ENCODE assay signal across 11 cellular contexts in genomic region chr17:40306395-40306794, GRCh38. TPM values are rescaled to one million over a fixed set of nuclear protein-coding genes. Genes with fewer than 3 reads are reported as not detected.
DNase-seq lines count a peak whose midpoint lies in the region; ATAC-seq and TF ChIP-seq lines count a peak whose summit lies in the region.
"Had no signal": no experiment of that assay in that cellular context is flagged by ENCODE, and none has a peak within 500 bp of the region (broad histone marks: within the 10 kb centered on the region; RNA-seq: fewer than 3 reads in every experiment).

No MANE protein-coding gene starts in this region.

- in situ Hi-C loops in transverse colon (cut with MboI; ENCODE audit: low pct_ligation_motif_present in 1 of 4, low pct_unique_long_range_greater_than_20kb in 1 of 4, low sequenced_read_pairs in 3 of 4) = no loop called here

- WGBS in transverse colon (ENCODE audit: low coverage in 1 of 2), 2 donors = 55% methylated on average over 2 of the region's 2 CpGs; no CpG with 5 or more reads in 1 of the 2 donors

- H3K36me3 ChIP-seq in left lung (no peaks in the 10 kb centered on the region), transverse colon (no peaks in the 10 kb centered on the region)

- no peak for DNase-seq in activated naive CD4-positive, alpha-beta T cell (lab: John Stamatoyannopoulos, UW)
- DNase-seq in WTC11 (ENCODE audit: low spot score) (no peak), left lung (no peak), transverse colon (no peak), NCI-H510A treated with DMSO at 0.1 percent for 48 hours (lab: John Stamatoyannopoulos, UW) (no peak), NCI-H187 treated with DMSO at 0.1 percent for 48 hours (lab: John Stamatoyannopoulos, UW) (no peak), NCI-H2081 (lab: John Stamatoyannopoulos, UW) (no peak)
- DNase-seq: activated B cell treated with CpG ODN at 0.5 μM for 24 hours had no signal

- TF ChIP-seq CTCF in WTC11 (IDR thresholded peaks at IDR 0.05) = no peak
- no peak for TF ChIP-seq CTCF in left lung (IDR thresholded peaks at IDR 0.05)
- TF ChIP-seq CTCF in transverse colon (IDR thresholded peaks at IDR 0.05) = no peak

- ATAC-seq in WTC11 (peak; percentile 2; the same call in 1 of the 2 replicates), left lung (no peak)

- H3K27ac Mint-ChIP-seq in activated naive CD4-positive, alpha-beta T cell treated with anti-CD3 and anti-CD28 coated beads, Interleukin-2, amount 50 U/mL, for 24 hours = peak overlapping the region; percentile 69
- peak overlapping the region; percentile 58 for H3K27ac Mint-ChIP-seq in WTC11
- H3K27ac Mint-ChIP-seq: activated B cell treated with CpG ODN at 0.5 μM for 24 hours, IgD-negative memory B cell had no signal

- H3K36me3 Mint-ChIP-seq in activated naive CD4-positive, alpha-beta T cell treated with anti-CD3 and anti-CD28 coated beads, Interleukin-2, amount 50 U/mL, for 24 hours = no peaks in the 10 kb centered on the region
- peaks cover 26% of the 10 kb centered on the region for H3K36me3 Mint-ChIP-seq in WTC11
- H3K36me3 Mint-ChIP-seq: IgD-negative memory B cell had no signal

- no peaks in the 10 kb centered on the region for H3K27me3 Mint-ChIP-seq in activated naive CD4-positive, alpha-beta T cell treated with anti-CD3 and anti-CD28 coated beads, Interleukin-2, amount 50 U/mL, for 24 hours
- H3K27me3 Mint-ChIP-seq in WTC11 (ENCODE audit: low read depth) = no peaks in the 10 kb centered on the region
- H3K27me3 Mint-ChIP-seq: activated B cell treated with CpG ODN at 0.5 μM for 24 hours, IgD-negative memory B cell had no signal

- TF ChIP-seq EP300 in transverse colon (IDR thresholded peaks at IDR 0.05; ENCODE audit: low read depth) = no peak

- intact Hi-C loops in left lung (cut with DNase I) = loop anchor here (5.0 to 10.0 kb wide), 2 partner anchors 46 to 48 kb away; no protein-coding TSS in a partner anchor
- intact Hi-C loops in transverse colon (cut with DNase I; ENCODE audit: low total_unique reads) = no loop called here

- H3K4me1 ChIP-seq in left lung (peaks cover 63 to 73% of the 10 kb centered on the region in 2 donors), transverse colon (peaks cover 42 to 77% (median 66%) of the 10 kb centered on the region in 4 donors)

- H3K4me3 ChIP-seq in left lung = no peak overlapping the region
- H3K4me3 ChIP-seq in transverse colon = no peak overlapping the region
- H3K4me3 ChIP-seq: lung had no signal

- no peaks in the 10 kb centered on the region for H3K9me3 Mint-ChIP-seq in activated naive CD4-positive, alpha-beta T cell treated with anti-CD3 and anti-CD28 coated beads, Interleukin-2, amount 50 U/mL, for 24 hours
- no peaks in the 10 kb centered on the region for H3K9me3 Mint-ChIP-seq in WTC11
- H3K9me3 Mint-ChIP-seq: activated B cell treated with CpG ODN at 0.5 μM for 24 hours, IgD-negative memory B cell had no signal

- H3K27me3 ChIP-seq in left lung (no peaks in the 10 kb centered on the region), transverse colon (no peaks in the 10 kb centered on the region)

- H3K4me3 Mint-ChIP-seq in activated naive CD4-positive, alpha-beta T cell treated with anti-CD3 and anti-CD28 coated beads, Interleukin-2, amount 50 U/mL, for 24 hours = no peak overlapping the region
- H3K4me3 Mint-ChIP-seq in WTC11 = 0 out of 2 replicates have a peak overlapping the region, but pooled peaks have one; percentile 1
- H3K4me3 Mint-ChIP-seq: activated B cell treated with CpG ODN at 0.5 μM for 24 hours, IgD-negative memory B cell had no signal

- CTCF ChIA-PET in WTC11 (lab: Charles Lee) = interaction anchor here (0.8 to 10.9 kb wide), 18 partner anchors 10 to 288 kb away, joined by 3 to 259 read pairs (median 6); partner anchors contain the start of gene WIPF2

- peak overlapping the region; percentile 76 to 80 for H3K27ac ChIP-seq in left lung
- peak overlapping the region; percentile 65 to 75 (median 70) for H3K27ac ChIP-seq in transverse colon

- TF ChIP-seq POLR2A in transverse colon (IDR thresholded peaks at IDR 0.05) = no peak

- H3K9me3 ChIP-seq in left lung (no peaks in the 10 kb centered on the region), transverse colon (no peaks in the 10 kb centered on the region)

- H3K4me1 Mint-ChIP-seq in activated naive CD4-positive, alpha-beta T cell treated with anti-CD3 and anti-CD28 coated beads, Interleukin-2, amount 50 U/mL, for 24 hours = peaks cover 21% of the 10 kb centered on the region
- H3K4me1 Mint-ChIP-seq in WTC11 = peaks cover 28% of the 10 kb centered on the region

- POLR2A ChIA-PET in WTC11 (lab: Charles Lee) = interaction anchor here (0.6 to 3.3 kb wide), 5 partner anchors 9 to 48 kb away, joined by 3 to 17 read pairs (median 10); no protein-coding TSS in a partner anchor

TF ChIP-seq in WTC11, 78 proteins besides CTCF, POLR2A, EP300 and RAD21:
- TF ChIP-seq AR (CRISPR knock-in tag; IDR thresholded peaks at IDR 0.05) = no peak
- TF ChIP-seq JAZF1 (CRISPR knock-in tag; IDR thresholded peaks at IDR 0.05) = no peak
- TF ChIP-seq USF2 (CRISPR knock-in tag; IDR thresholded peaks at IDR 0.05) = no peak
- no peak for TF ChIP-seq OVOL2 (CRISPR knock-in tag; IDR thresholded peaks at IDR 0.05; ENCODE audit: borderline replicate concordance)
- no peak for TF ChIP-seq ZBTB21 (CRISPR knock-in tag; IDR thresholded peaks at IDR 0.05; ENCODE audit: borderline replicate concordance)
- no peak for TF ChIP-seq ZNF219 (CRISPR knock-in tag; IDR thresholded peaks at IDR 0.05; ENCODE audit: borderline replicate concordance)
- no peak for TF ChIP-seq NFYB (CRISPR knock-in tag; conservative IDR thresholded peaks at IDR 0.05; ENCODE audit: low read depth)
TF ChIP-seq in WTC11: peak in this region for 0.

RNA-seq across cellular contexts. Expression of gene RARA, which starts 2.6 kb away (rescaled TPM):
- total RNA-seq in WTC11 (2021) = 14.3 to 20.7 TPM (median 15.8 TPM) in 3 replicates
- 10 to 100 TPM; 54.7 to 62.6 TPM for total RNA-seq in left lung
- 100 to 1,000 TPM in 1 of 4 donors, 10 to 100 TPM in 3; 23.5 to 110 (median 49.1) TPM for total RNA-seq in transverse colon

RNA-seq across cellular contexts. Expression of gene CDC6, which starts 18.7 kb away (rescaled TPM):
- total RNA-seq in WTC11 (2021) (85.9 to 125 TPM (median 87.9 TPM) in 3 replicates), left lung (10 to 100 TPM; 12.8 to 24.1 TPM), transverse colon (1 to 10 TPM in 3 of 4 donors, not detected in 1; 1.6 to 3.2 (median 2.4) TPM)

RNA-seq across cellular contexts. Expression of gene GJD3, which starts 58.1 kb away (rescaled TPM):
- 1.4 to 2.3 TPM (median 2.0 TPM) in 3 replicates for total RNA-seq in WTC11 (2021)
- 1 to 10 TPM; 3.0 to 3.6 TPM for total RNA-seq in left lung
- total RNA-seq in transverse colon = not detected
- total RNA-seq: activated B cell treated with CpG ODN at 0.5 μM for 24 hours had no signal
